Comparison of ENCODE assay signal across 19 cellular contexts in the genomic region with DNA sequence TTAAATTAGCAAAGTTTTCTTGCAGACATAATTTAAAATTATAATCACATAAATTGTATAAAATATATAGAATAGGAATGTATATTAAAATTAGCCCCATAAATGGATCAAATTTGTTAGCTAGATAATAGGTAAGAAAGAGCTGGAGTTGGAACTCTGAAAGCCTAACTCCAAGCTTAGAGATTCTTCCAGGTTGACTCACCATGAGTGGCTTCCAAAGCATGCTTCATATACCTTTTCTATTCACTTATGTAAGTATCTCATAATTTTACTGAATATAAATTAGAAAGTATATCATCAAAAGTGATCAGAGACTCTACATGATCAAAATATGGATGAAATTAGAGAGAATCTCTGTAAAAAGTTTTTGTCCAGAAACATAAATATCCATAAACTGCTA.
"Had no signal": no experiment of that assay in that cellular context is flagged by ENCODE, and none has a peak within 500 bp of the region (broad histone marks: within the 10 kb centered on the region; RNA-seq: fewer than 3 reads in every experiment).

No MANE protein-coding gene starts in this region.

- H3K9me3 ChIP-seq: adrenal gland, body of pancreas, gastrocnemius medialis, heart right ventricle, right lobe of liver, suprapubic skin had no signal

- H3K4me3 ChIP-seq: adrenal gland, body of pancreas, gastrocnemius medialis, heart right ventricle, neural progenitor cell, right lobe of liver, suprapubic skin had no signal

- DNase-seq: activated CD4-positive, alpha-beta memory T cell treated with anti-CD3 and anti-CD28 coated beads, Interleukin-2, amount 10 ng/mL, durations not matched to agents 7 days and 5 days; activated CD4-positive, alpha-beta T cell treated with anti-CD3 and anti-CD28 coated beads for 4 hours; activated effector memory CD4-positive, alpha-beta T cell treated with Interleukin-2 at 50 U/mL for 16 hours; activated naive CD4-positive, alpha-beta T cell treated with anti-CD3 and anti-CD28 coated beads, Interleukin-2, amount 50 U/mL, for 16 hours; activated T-cell treated with anti-CD3 and anti-CD28 coated beads, Interleukin-2, amount 50 U/mL, for 24 hours; adrenal gland; body of pancreas; effector CD8-positive, alpha-beta T cell; gastrocnemius medialis; heart right ventricle; naive B cell; right lobe of liver; T-helper 2 cell had no signal

- H3K27me3 ChIP-seq: adrenal gland, body of pancreas, gastrocnemius medialis, heart right ventricle, neural progenitor cell, right lobe of liver, suprapubic skin had no signal

- H3K9ac ChIP-seq: neural progenitor cell had no signal

- ATAC-seq: body of pancreas, gastrocnemius medialis, heart right ventricle, left lobe of liver, right lobe of liver, WTC11 had no signal

- H3K27ac ChIP-seq: adrenal gland, body of pancreas, gastrocnemius medialis, heart right ventricle, neural progenitor cell, right lobe of liver, suprapubic skin had no signal

- H3K4me1 ChIP-seq: adrenal gland, body of pancreas, right lobe of liver, suprapubic skin had no signal

- H3K9me3 Mint-ChIP-seq: neural progenitor cell; stimulated activated naive CD8-positive, alpha-beta T cell treated with anti-CD3 and anti-CD28 coated beads, Interleukin-15, Interleukin-2, amounts not matched to agents 100 ng/mL and 50 ng/mL, for 24 hours; WTC11 had no signal

- H3K4me3 Mint-ChIP-seq: activated CD4-positive, alpha-beta memory T cell treated with anti-CD3 and anti-CD28 coated beads, Interleukin-2, amount 10 ng/mL, durations not matched to agents 7 days and 5 days; activated T-cell treated with anti-CD3 and anti-CD28 coated beads, Interleukin-2, amount 50 U/mL, for 24 hours; central memory CD8-positive, alpha-beta T cell; naive B cell; neural progenitor cell; stimulated activated naive CD8-positive, alpha-beta T cell treated with anti-CD3 and anti-CD28 coated beads, Interleukin-15, Interleukin-2, amounts not matched to agents 100 ng/mL and 50 ng/mL, for 24 hours; WTC11 had no signal

- H3K4me2 ChIP-seq: neural progenitor cell had no signal

- H3K27ac Mint-ChIP-seq: activated CD4-positive, alpha-beta memory T cell treated with anti-CD3 and anti-CD28 coated beads, Interleukin-2, amount 10 ng/mL, durations not matched to agents 7 days and 5 days; activated T-cell treated with anti-CD3 and anti-CD28 coated beads, Interleukin-2, amount 50 U/mL, for 24 hours; naive B cell; neural progenitor cell; stimulated activated naive CD8-positive, alpha-beta T cell treated with anti-CD3 and anti-CD28 coated beads, Interleukin-15, Interleukin-2, amounts not matched to agents 100 ng/mL and 50 ng/mL, for 24 hours; WTC11 had no signal

- H3K4me1 Mint-ChIP-seq: activated CD4-positive, alpha-beta memory T cell treated with anti-CD3 and anti-CD28 coated beads, Interleukin-2, amount 10 ng/mL, durations not matched to agents 7 days and 5 days; central memory CD8-positive, alpha-beta T cell; naive B cell had no signal

- H2AFZ ChIP-seq: neural progenitor cell had no signal

- H3K36me3 Mint-ChIP-seq: naive B cell, neural progenitor cell, WTC11 had no signal

- H3K36me3 ChIP-seq: adrenal gland, gastrocnemius medialis, heart right ventricle, neural progenitor cell, right lobe of liver, suprapubic skin had no signal

- H3K27me3 Mint-ChIP-seq: activated CD4-positive, alpha-beta memory T cell treated with anti-CD3 and anti-CD28 coated beads, Interleukin-2, amount 10 ng/mL, durations not matched to agents 7 days and 5 days; activated T-cell treated with anti-CD3 and anti-CD28 coated beads, Interleukin-2, amount 50 U/mL, for 24 hours; central memory CD8-positive, alpha-beta T cell; naive B cell; stimulated activated naive CD8-positive, alpha-beta T cell treated with anti-CD3 and anti-CD28 coated beads, Interleukin-15, Interleukin-2, amounts not matched to agents 100 ng/mL and 50 ng/mL, for 24 hours had no signal
